1 cellular context compared by ENCODE assay signal in the genomic region with DNA sequence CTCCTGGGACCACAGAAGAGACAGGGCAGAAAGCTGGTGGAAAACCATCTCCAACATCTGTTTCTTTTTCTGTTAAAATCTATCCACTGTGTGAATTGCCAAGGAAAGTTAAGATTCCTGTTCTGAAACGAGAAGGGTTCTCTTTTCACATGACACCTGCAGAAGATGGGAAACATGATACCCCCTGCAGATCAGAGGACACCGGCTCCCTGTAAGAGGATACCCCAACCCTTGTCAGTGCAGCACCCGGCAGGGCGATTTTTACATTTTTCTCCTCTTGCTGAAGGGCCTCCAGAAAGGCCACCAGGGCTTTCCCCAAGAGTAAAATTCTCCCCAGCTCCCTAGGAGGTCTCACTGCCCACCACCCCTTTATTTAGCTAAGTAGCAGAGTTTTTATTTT.
TF ChIP-seq lines count a peak whose summit lies in the region.

No MANE protein-coding gene starts in this region.

TF ChIP-seq in GM23338, 12 proteins besides CTCF, POLR2A, EP300 and RAD21 (continued from another document):
- TF ChIP-seq, protein P1, sequence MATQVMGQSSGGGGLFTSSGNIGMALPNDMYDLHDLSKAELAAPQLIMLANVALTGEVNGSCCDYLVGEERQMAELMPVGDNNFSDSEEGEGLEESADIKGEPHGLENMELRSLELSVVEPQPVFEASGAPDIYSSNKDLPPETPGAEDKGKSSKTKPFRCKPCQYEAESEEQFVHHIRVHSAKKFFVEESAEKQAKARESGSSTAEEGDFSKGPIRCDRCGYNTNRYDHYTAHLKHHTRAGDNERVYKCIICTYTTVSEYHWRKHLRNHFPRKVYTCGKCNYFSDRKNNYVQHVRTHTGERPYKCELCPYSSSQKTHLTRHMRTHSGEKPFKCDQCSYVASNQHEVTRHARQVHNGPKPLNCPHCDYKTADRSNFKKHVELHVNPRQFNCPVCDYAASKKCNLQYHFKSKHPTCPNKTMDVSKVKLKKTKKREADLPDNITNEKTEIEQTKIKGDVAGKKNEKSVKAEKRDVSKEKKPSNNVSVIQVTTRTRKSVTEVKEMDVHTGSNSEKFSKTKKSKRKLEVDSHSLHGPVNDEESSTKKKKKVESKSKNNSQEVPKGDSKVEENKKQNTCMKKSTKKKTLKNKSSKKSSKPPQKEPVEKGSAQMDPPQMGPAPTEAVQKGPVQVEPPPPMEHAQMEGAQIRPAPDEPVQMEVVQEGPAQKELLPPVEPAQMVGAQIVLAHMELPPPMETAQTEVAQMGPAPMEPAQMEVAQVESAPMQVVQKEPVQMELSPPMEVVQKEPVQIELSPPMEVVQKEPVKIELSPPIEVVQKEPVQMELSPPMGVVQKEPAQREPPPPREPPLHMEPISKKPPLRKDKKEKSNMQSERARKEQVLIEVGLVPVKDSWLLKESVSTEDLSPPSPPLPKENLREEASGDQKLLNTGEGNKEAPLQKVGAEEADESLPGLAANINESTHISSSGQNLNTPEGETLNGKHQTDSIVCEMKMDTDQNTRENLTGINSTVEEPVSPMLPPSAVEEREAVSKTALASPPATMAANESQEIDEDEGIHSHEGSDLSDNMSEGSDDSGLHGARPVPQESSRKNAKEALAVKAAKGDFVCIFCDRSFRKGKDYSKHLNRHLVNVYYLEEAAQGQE (IDR thresholded peaks at IDR 0.05; ENCODE audit: unreplicated experiment) = no peak
- no peak for TF ChIP-seq EZH2phosphoT487 (IDR thresholded peaks at IDR 0.05; ENCODE audit: unreplicated experiment)
- no peak for TF ChIP-seq NANOG (IDR thresholded peaks at IDR 0.05; ENCODE audit: borderline replicate concordance)
- TF ChIP-seq, protein P2, sequence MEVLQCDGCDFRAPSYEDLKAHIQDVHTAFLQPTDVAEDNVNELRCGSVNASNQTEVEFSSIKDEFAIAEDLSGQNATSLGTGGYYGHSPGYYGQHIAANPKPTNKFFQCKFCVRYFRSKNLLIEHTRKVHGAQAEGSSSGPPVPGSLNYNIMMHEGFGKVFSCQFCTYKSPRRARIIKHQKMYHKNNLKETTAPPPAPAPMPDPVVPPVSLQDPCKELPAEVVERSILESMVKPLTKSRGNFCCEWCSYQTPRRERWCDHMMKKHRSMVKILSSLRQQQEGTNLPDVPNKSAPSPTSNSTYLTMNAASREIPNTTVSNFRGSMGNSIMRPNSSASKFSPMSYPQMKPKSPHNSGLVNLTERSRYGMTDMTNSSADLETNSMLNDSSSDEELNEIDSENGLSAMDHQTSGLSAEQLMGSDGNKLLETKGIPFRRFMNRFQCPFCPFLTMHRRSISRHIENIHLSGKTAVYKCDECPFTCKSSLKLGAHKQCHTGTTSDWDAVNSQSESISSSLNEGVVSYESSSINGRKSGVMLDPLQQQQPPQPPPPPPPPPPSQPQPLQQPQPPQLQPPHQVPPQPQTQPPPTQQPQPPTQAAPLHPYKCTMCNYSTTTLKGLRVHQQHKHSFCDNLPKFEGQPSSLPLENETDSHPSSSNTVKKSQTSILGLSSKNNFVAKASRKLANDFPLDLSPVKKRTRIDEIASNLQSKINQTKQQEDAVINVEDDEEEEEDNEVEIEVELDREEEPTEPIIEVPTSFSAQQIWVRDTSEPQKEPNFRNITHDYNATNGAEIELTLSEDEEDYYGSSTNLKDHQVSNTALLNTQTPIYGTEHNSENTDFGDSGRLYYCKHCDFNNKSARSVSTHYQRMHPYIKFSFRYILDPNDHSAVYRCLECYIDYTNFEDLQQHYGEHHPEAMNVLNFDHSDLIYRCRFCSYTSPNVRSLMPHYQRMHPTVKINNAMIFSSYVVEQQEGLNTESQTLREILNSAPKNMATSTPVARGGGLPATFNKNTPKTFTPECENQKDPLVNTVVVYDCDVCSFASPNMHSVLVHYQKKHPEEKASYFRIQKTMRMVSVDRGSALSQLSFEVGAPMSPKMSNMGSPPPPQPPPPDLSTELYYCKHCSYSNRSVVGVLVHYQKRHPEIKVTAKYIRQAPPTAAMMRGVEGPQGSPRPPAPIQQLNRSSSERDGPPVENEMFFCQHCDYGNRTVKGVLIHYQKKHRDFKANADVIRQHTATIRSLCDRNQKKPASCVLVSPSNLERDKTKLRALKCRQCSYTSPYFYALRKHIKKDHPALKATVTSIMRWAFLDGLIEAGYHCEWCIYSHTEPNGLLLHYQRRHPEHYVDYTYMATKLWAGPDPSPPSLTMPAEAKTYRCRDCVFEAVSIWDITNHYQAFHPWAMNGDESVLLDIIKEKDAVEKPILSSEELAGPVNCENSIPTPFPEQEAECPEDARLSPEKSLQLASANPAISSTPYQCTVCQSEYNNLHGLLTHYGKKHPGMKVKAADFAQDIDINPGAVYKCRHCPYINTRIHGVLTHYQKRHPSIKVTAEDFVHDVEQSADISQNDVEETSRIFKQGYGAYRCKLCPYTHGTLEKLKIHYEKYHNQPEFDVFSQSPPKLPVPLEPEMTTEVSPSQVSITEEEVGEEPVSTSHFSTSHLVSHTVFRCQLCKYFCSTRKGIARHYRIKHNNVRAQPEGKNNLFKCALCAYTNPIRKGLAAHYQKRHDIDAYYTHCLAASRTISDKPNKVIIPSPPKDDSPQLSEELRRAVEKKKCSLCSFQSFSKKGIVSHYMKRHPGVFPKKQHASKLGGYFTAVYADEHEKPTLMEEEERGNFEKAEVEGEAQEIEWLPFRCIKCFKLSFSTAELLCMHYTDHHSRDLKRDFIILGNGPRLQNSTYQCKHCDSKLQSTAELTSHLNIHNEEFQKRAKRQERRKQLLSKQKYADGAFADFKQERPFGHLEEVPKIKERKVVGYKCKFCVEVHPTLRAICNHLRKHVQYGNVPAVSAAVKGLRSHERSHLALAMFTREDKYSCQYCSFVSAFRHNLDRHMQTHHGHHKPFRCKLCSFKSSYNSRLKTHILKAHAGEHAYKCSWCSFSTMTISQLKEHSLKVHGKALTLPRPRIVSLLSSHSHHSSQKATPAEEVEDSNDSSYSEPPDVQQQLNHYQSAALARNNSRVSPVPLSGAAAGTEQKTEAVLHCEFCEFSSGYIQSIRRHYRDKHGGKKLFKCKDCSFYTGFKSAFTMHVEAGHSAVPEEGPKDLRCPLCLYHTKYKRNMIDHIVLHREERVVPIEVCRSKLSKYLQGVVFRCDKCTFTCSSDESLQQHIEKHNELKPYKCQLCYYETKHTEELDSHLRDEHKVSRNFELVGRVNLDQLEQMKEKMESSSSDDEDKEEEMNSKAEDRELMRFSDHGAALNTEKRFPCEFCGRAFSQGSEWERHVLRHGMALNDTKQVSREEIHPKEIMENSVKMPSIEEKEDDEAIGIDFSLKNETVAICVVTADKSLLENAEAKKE (CRISPR knock-in tag; IDR thresholded peaks at IDR 0.05) = no peak
- no peak for TF ChIP-seq JUNB (IDR thresholded peaks at IDR 0.05; ENCODE audit: unreplicated experiment)
- no peak for TF ChIP-seq ZNF331 (CRISPR knock-in tag; IDR thresholded peaks at IDR 0.05; ENCODE audit: low read depth)
- no peak for TF ChIP-seq CREB1 (CRISPR knock-in tag; IDR thresholded peaks at IDR 0.05; ENCODE audit: low read depth)
- no peak for TF ChIP-seq ZNF114 (CRISPR knock-in tag; IDR thresholded peaks at IDR 0.05)
